In the genomic region with DNA sequence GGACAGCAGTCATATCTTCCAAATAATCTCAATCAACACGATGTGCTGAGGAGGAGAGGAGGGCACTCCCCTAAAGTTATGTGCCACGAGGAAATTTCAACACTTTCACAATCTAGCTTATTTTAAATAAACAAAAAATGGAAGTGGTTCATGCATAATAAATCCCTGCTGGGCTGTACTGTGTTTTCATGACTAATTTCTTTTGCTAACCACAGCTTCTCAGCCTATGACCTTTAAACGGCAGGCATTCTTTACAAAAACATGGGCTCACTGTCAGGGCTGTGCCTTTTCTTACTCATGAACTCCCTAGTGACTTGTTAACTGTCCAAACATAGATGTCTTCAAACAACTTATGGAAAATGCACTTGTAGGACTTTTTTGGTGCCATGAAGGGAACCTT, we compare ENCODE assay signal across 10 cellular contexts.
DNase-seq lines count a peak whose midpoint lies in the region; ATAC-seq and TF ChIP-seq lines count a peak whose summit lies in the region.
"Had no signal": no experiment of that assay in that cellular context is flagged by ENCODE, and none has a peak within 500 bp of the region (broad histone marks: within the 10 kb centered on the region; RNA-seq: fewer than 3 reads in every experiment).

No MANE protein-coding gene starts in this region.

- no peak overlapping the region for H3K4me3 ChIP-seq in AG09309 (ENCODE audit: control insufficient read depth, low read depth, low read length)

- ATAC-seq in HG02938 (IDR thresholded peaks at IDR 0.05; ENCODE audit: unreplicated experiment) = no peak

- DNase-seq in AG09309 (ENCODE audit: low read depth) (peak; percentile 98), HT1080 (ENCODE audit: low read depth) (peak; percentile 95), astrocyte of the hippocampus (ENCODE audit: low read depth, low spot score) (peak; percentile 86), left kidney (ENCODE audit: low read depth, low spot score) (peak; percentile 47), islet precursor cell (no peak), DMS79 treated with DMSO at 0.1 percent for 48 hours (lab: John Stamatoyannopoulos, UW) (no peak), activated T-cell treated with anti-CD3 and anti-CD28 coated beads for 4 hours (no peak)
- DNase-seq: activated T-cell treated with anti-CD3 and anti-CD28 coated beads, Interleukin-2, amount 50 U/mL, for 48 hours; SIG-M5 had no signal

- TF ChIP-seq CTCF in AG09309 (IDR thresholded peaks at IDR 0.05; ENCODE audit: control insufficient read depth, insufficient read depth, low read depth, low read length, missing control alignments) = no peak

Comparison
In these comparisons a context has a peak if more than half of its experiments do, and no peak if none do; other contexts are left out.
1. DNase-seq: peak in AG09309 (single experiment), HT1080 (single experiment), astrocyte of the hippocampus (single experiment) and left kidney (single experiment); none in islet precursor cell (single experiment), DMS79 treated with DMSO at 0.1 percent for 48 hours (single experiment) and activated T-cell treated with anti-CD3 and anti-CD28 coated beads for 4 hours (single experiment).